ENCODE assay signal across 19 cellular contexts in genomic region chr22:50227588-50228215, GRCh38. TPM values are rescaled to one million over a fixed set of nuclear protein-coding genes. Genes with fewer than 3 reads are reported as not detected.
DNase-seq lines count a peak whose midpoint lies in the region; ATAC-seq, FAIRE-seq and TF ChIP-seq lines count a peak whose summit lies in the region.
"Had no signal": no experiment of that assay in that cellular context is flagged by ENCODE, and none has a peak within 500 bp of the region (broad histone marks: within the 10 kb centered on the region; RNA-seq: fewer than 3 reads in every experiment).

No MANE protein-coding gene starts in this region.

- ATAC-seq in right cardiac atrium (no peak), heart right ventricle (no peak), K562 (no peak), lower lobe of right lung (no peak), HG02852 (IDR thresholded peaks at IDR 0.05; ENCODE audit: unreplicated experiment) (no peak)

- H3K9me3 ChIP-seq in right cardiac atrium (ENCODE audit: control insufficient read depth, low read length) (no peaks in the 10 kb centered on the region), heart right ventricle (no peaks in the 10 kb centered on the region), K562 (replicated peaks; ENCODE audit: control insufficient read depth, insufficient read depth, low read depth, low read length) (no peaks in the 10 kb centered on the region), lower lobe of right lung (no peaks in the 10 kb centered on the region), MM.1S (replicated peaks; ENCODE audit: insufficient read depth, low read length) (no peaks in the 10 kb centered on the region)
- H3K9me3 ChIP-seq: Caco-2, HAP-1 had no signal

- H3K4me2 ChIP-seq in K562 (ENCODE audit: insufficient read depth, low read length) (no peak overlapping the region), MM.1S (ENCODE audit: low read depth, low read length) (no peak overlapping the region)

- intact Hi-C loops in right cardiac atrium (cut with DNase I): no loop called here
- intact Hi-C loops in heart right ventricle (cut with DNase I): no loop called here
- intact Hi-C loops in K562 (cut with micrococcal nuclease): no loop called here
- intact Hi-C loops in lower lobe of right lung (cut with DNase I): no loop called here
- intact Hi-C loops in activated CD4-positive, alpha-beta memory T cell treated with anti-CD3 and anti-CD28 coated beads for 36 hours (cut with micrococcal nuclease): no loop called here

- H3K4me3 Mint-ChIP-seq in activated CD4-positive, alpha-beta memory T cell treated with anti-CD3 and anti-CD28 coated beads for 36 hours: no peak overlapping the region
- H3K4me3 Mint-ChIP-seq in immature natural killer cell: no peak overlapping the region
- H3K4me3 Mint-ChIP-seq: B cell; CD4-positive, alpha-beta T cell had no signal

- H3K27ac ChIP-seq in right cardiac atrium (ENCODE audit: low read length) (no peak overlapping the region), heart right ventricle (no peak overlapping the region), K562 (ENCODE audit: extremely low read depth, low read depth, low read length) (no peak overlapping the region), lower lobe of right lung (no peak overlapping the region), MM.1S (ENCODE audit: low read length) (no peak overlapping the region)
- H3K27ac ChIP-seq: C4-2B had no signal

- H3K36me3 Mint-ChIP-seq in activated CD4-positive, alpha-beta memory T cell treated with anti-CD3 and anti-CD28 coated beads for 36 hours: peaks cover 9% of the 10 kb centered on the region
- peaks cover 0 to 23% (median 12%) of the 10 kb centered on the region in 3 donors for H3K36me3 Mint-ChIP-seq in immature natural killer cell

- H3K4me3 ChIP-seq in right cardiac atrium (ENCODE audit: low read length) (no peak overlapping the region), heart right ventricle (no peak overlapping the region), K562 (no peak overlapping the region), lower lobe of right lung (no peak overlapping the region), MM.1S (ENCODE audit: low read length) (no peak overlapping the region)
- H3K4me3 ChIP-seq: HAP-1 had no signal

- FAIRE-seq in K562 (lab: Jason Lieb, UNC): no peak
- FAIRE-seq: D721Med, G401.6, GM12891, GM19239, H1 had no signal

- in situ Hi-C loops in K562 (cut with MboI): no loop called here

- H3K4me1 Mint-ChIP-seq in activated CD4-positive, alpha-beta memory T cell treated with anti-CD3 and anti-CD28 coated beads for 36 hours (ENCODE audit: low read depth): no peaks in the 10 kb centered on the region
- peaks cover 0 to 2% of the 10 kb centered on the region in 2 donors for H3K4me1 Mint-ChIP-seq in immature natural killer cell
- H3K4me1 Mint-ChIP-seq: B cell had no signal

- peaks cover 0 to 96% (median 17%) of the 10 kb centered on the region in 9 donors for H3K36me3 ChIP-seq in heart right ventricle
- peaks cover 33% of the 10 kb centered on the region; the same call in 2 of the 3 replicates for H3K36me3 ChIP-seq in K562 (ENCODE audit: control insufficient read depth, insufficient read depth, low read length)
- H3K36me3 ChIP-seq in lower lobe of right lung: peaks cover 90% of the 10 kb centered on the region
- H3K36me3 ChIP-seq in MM.1S (replicated peaks; ENCODE audit: insufficient read depth, low read length): no peaks in the 10 kb centered on the region

- no peaks in the 10 kb centered on the region for H3K9me1 ChIP-seq in K562 (ENCODE audit: control insufficient read depth, insufficient read depth, low read length)

- 91% methylated on average over 25 of the region's 25 CpGs for WGBS in right cardiac atrium
- WGBS in heart right ventricle, 2 donors: 94 to 96% methylated on average over 25 of the region's 25 CpGs
- 90% methylated on average over 14 of the region's 25 CpGs for WGBS in K562 (ENCODE audit: insufficient coverage, low coverage, missing lambda C conversion rate)

- H3K27me3 Mint-ChIP-seq in activated CD4-positive, alpha-beta memory T cell treated with anti-CD3 and anti-CD28 coated beads for 36 hours: no peaks in the 10 kb centered on the region
- peaks cover 0 to 7% (median 0%) of the 10 kb centered on the region in 3 donors for H3K27me3 Mint-ChIP-seq in immature natural killer cell (ENCODE audit: low read depth in 3 of 3)
- H3K27me3 Mint-ChIP-seq: B cell; CD4-positive, alpha-beta T cell had no signal

- H4K20me1 ChIP-seq in K562 (replicated peaks; ENCODE audit: control insufficient read depth, insufficient read depth, low read length): no peaks in the 10 kb centered on the region
- no peaks in the 10 kb centered on the region for H4K20me1 ChIP-seq in MM.1S (ENCODE audit: insufficient read depth, low read length)

- TF ChIP-seq RAD21 in K562 (CRISPR knock-in tag; conservative IDR thresholded peaks at IDR 0.05 in 1 of 2, IDR thresholded peaks at IDR 0.05 in 1 of 2): no peak

- H3K79me2 ChIP-seq in K562 (ENCODE audit: control insufficient read depth, insufficient read depth, low read length): no peaks in the 10 kb centered on the region
- H3K79me2 ChIP-seq in MM.1S (ENCODE audit: low read length): 0 out of 2 replicates have a peak, but pooled peaks cover 5% of the 10 kb centered on the region

- H3F3A ChIP-seq in MM.1S (ENCODE audit: insufficient read depth, low read length): no peaks in the 10 kb centered on the region

- no peaks in the 10 kb centered on the region for H3K4me1 ChIP-seq in right cardiac atrium (ENCODE audit: control insufficient read depth, insufficient read depth, low read length)
- H3K4me1 ChIP-seq in heart right ventricle: no peaks in the 10 kb centered on the region
- H3K4me1 ChIP-seq in K562 (replicated peaks in 1 of 2; ENCODE audit: control insufficient read depth in 2 of 2, insufficient read depth in 2 of 2, low read length in 2 of 2): peaks cover 0 to 12% of the 10 kb centered on the region in 2 experiments; a peak in 2 of 5 replicates
- no peaks in the 10 kb centered on the region for H3K4me1 ChIP-seq in lower lobe of right lung
- H3K4me1 ChIP-seq in MM.1S (ENCODE audit: low read length): no peaks in the 10 kb centered on the region
- H3K4me1 ChIP-seq: Caco-2, HAP-1 had no signal

- no peak for TF ChIP-seq EP300 in K562 (IDR thresholded peaks at IDR 0.05; ENCODE audit: low read length)

- TF ChIP-seq CTCF in heart right ventricle (IDR thresholded peaks at IDR 0.05) (no peak), K562 (IDR thresholded peaks at IDR 0.05 in 2 of 3, conservative IDR thresholded peaks at IDR 0.05 in 1 of 3; ENCODE audit: insufficient read depth in 2 of 3, low read depth in 1 of 3, low read length in 3 of 3) (no peak), lower lobe of right lung (IDR thresholded peaks at IDR 0.05) (no peak), MM.1S (IDR thresholded peaks at IDR 0.05; ENCODE audit: low read length) (no peak)

- POLR2A ChIA-PET in K562 (lab: Yijun Ruan, JAX): interaction anchor here (0.8 to 1.2 kb wide), 4 partner anchors 10 to 23 kb away, joined by 3 to 4 read pairs (median 3); no protein-coding TSS in a partner anchor
- POLR2A ChIA-PET in activated CD4-positive, alpha-beta memory T cell treated with anti-CD3 and anti-CD28 coated beads for 36 hours (lab: Charles Lee): no interaction called here

- no peaks in the 10 kb centered on the region for H3K9me2 ChIP-seq in MM.1S (replicated peaks; ENCODE audit: insufficient read depth, low read length)

- no peak for TF ChIP-seq POLR2A in K562 (conservative IDR thresholded peaks at IDR 0.05)

- CTCF ChIA-PET in K562 (lab: Yijun Ruan, JAX; ENCODE audit: low intra/inter-chr PET ratio): interaction anchor here (0.5 kb wide), 1 partner anchor 211 kb away, joined by 3 read pairs; no protein-coding TSS in a partner anchor
- CTCF ChIA-PET in activated CD4-positive, alpha-beta memory T cell treated with anti-CD3 and anti-CD28 coated beads for 36 hours (lab: Charles Lee): interaction anchor here (0.7 to 1.2 kb wide), 2 partner anchors 9 to 15 kb away, joined by 3 read pairs; no protein-coding TSS in a partner anchor

- peak in 2 of 3 donors; percentile 46 for DNase-seq in right cardiac atrium
- DNase-seq in heart right ventricle: no peak
- no peak for DNase-seq in K562 (ENCODE audit: extremely low read depth in 1 of 4, low spot score in 3 of 4)
- peak; percentile 38 for DNase-seq in lower lobe of right lung
- no peak for DNase-seq in MM.1S
- no peak for DNase-seq in activated CD4-positive, alpha-beta memory T cell treated with anti-CD3 and anti-CD28 coated beads for 36 hours
- no peak for DNase-seq in immature natural killer cell
- DNase-seq: 8988T; Caco-2; CD4-positive, alpha-beta T cell had no signal

- BruUV-seq in K562 (replicated peaks; lab: Mats Ljungman, UMichigan): no TSS peak

- H3K9me3 Mint-ChIP-seq in activated CD4-positive, alpha-beta memory T cell treated with anti-CD3 and anti-CD28 coated beads for 36 hours: no peaks in the 10 kb centered on the region
- no peaks in the 10 kb centered on the region for H3K9me3 Mint-ChIP-seq in immature natural killer cell
- H3K9me3 Mint-ChIP-seq: CD4-positive, alpha-beta T cell had no signal

- no peak overlapping the region for H2AFZ ChIP-seq in K562 (ENCODE audit: low read depth, low read length)
- no peak overlapping the region for H2AFZ ChIP-seq in MM.1S (ENCODE audit: low read length)

- no peak overlapping the region for H3K9ac ChIP-seq in K562 (ENCODE audit: insufficient read depth in 1 of 2, low read depth in 2 of 2, low read length in 2 of 2)
- no peak overlapping the region for H3K9ac ChIP-seq in MM.1S (ENCODE audit: low read length)

- H3K27me3 ChIP-seq in right cardiac atrium (ENCODE audit: control insufficient read depth, insufficient read depth) (no peaks in the 10 kb centered on the region), heart right ventricle (no peaks in the 10 kb centered on the region), K562 (ENCODE audit: control insufficient read depth in 2 of 2, insufficient read depth in 2 of 2, low read length in 2 of 2) (no peaks in the 10 kb centered on the region), lower lobe of right lung (ENCODE audit: low read depth) (no peaks in the 10 kb centered on the region), MM.1S (replicated peaks; ENCODE audit: insufficient read depth, low read length) (no peaks in the 10 kb centered on the region)

- H3K27ac Mint-ChIP-seq in activated CD4-positive, alpha-beta memory T cell treated with anti-CD3 and anti-CD28 coated beads for 36 hours: no peak overlapping the region
- no peak overlapping the region for H3K27ac Mint-ChIP-seq in immature natural killer cell
- H3K27ac Mint-ChIP-seq: B cell; CD4-positive, alpha-beta T cell had no signal

RNA-seq across cellular contexts. Expression of gene TUBGCP6, which starts 17.1 kb away (rescaled TPM):
- 10 to 100 TPM; 20.6 to 22.8 (median 22.6) TPM for total RNA-seq in right cardiac atrium
- 20.4 TPM for polyA plus RNA-seq in right cardiac atrium
- total RNA-seq in heart right ventricle: 10 to 100 TPM; 15.5 to 23.3 (median 18.5) TPM
- polyA plus RNA-seq in heart right ventricle: 10 to 100 TPM; 14.2 to 40.7 TPM
- total RNA-seq in K562 (2011; cell fraction: chromatin; rRNA removed; ENCODE audit: low replicate concordance): 86.7 and 211 TPM in 2 replicates
- 112 and 120 TPM in 2 replicates for total RNA-seq in K562 (2011; cell fraction: nucleolus; rRNA removed)
- total RNA-seq in K562 (2011; cell fraction: nucleoplasm; rRNA removed): 93.7 and 97.5 TPM in 2 replicates
- total RNA-seq in K562 (2014; rRNA removed): 23.2 and 25.1 TPM in 2 replicates
- total RNA-seq in K562 (2014; rRNA removed; fragmentation: Illumina TruSeq; extraction: Trizol): 4.1 and 6.0 TPM in 2 replicates
- total RNA-seq in K562 (2015; rRNA removed; fragmentation: Illumina TruSeq; extraction: Trizol): 9.7 and 10.3 TPM in 2 replicates
- 31.1 and 33.0 TPM in 2 replicates for total RNA-seq in K562 (2021)
- polyA plus RNA-seq in K562 (2011; rRNA removed): 10.1 and 17.7 TPM in 2 replicates
- polyA plus RNA-seq in K562 (2011; cell fraction: cytosol; rRNA removed): 9.3 and 11.7 TPM in 2 replicates
- polyA plus RNA-seq in K562 (2011; cell fraction: nucleus; rRNA removed): 166 and 249 TPM in 2 replicates
- 20.0 and 26.5 TPM in 2 replicates for polyA plus RNA-seq in K562 (2012)
- polyA plus RNA-seq in K562 (2014; fragmentation: Illumina TruSeq; extraction: Trizol): 9.3 and 15.1 TPM in 2 replicates
- polyA plus RNA-seq in K562 (2014; fragmentation: Nextera tagmentation; extraction: Ambion mirVana): 1 to 10 TPM in 1 of 2 experiments, under 1 TPM in 1; 0.76 to 1.2 TPM
- polyA plus RNA-seq in K562 (2014; rRNA removed): 26.8 and 29.9 TPM in 2 replicates
- 6.7 and 8.2 TPM in 2 replicates for polyA minus RNA-seq in K562 (2011; rRNA and poly(A)+ RNA removed)
- 13.2 and 14.6 TPM in 2 replicates for polyA minus RNA-seq in K562 (2011; cell fraction: cytosol; rRNA and poly(A)+ RNA removed)
- polyA minus RNA-seq in K562 (2011; cell fraction: nucleus; rRNA and poly(A)+ RNA removed): 31.4 and 35.8 TPM in 2 replicates
- 48.5 TPM for total RNA-seq in lower lobe of right lung
- 10 to 100 TPM; 41.4 to 43.8 TPM for total RNA-seq in activated CD4-positive, alpha-beta memory T cell treated with anti-CD3 and anti-CD28 coated beads for 36 hours
- polyA plus RNA-seq in immature natural killer cell: 10 to 100 TPM in 2 of 3 donors, 1 to 10 TPM in 1; 5.2 to 18.0 (median 12.4) TPM

RNA-seq across cellular contexts. Expression of gene HDAC10, which starts 23.4 kb away (rescaled TPM):
- total RNA-seq in right cardiac atrium (10 to 100 TPM in 2 of 4 donors, 1 to 10 TPM in 2; 8.7 to 13.5 (median 11.6) TPM), heart right ventricle (10 to 100 TPM in 6 of 10 donors, 1 to 10 TPM in 4; 7.1 to 16.7 (median 10.3) TPM), K562 (2014; rRNA removed) (16.4 and 21.4 TPM in 2 replicates), K562 (2014; rRNA removed; fragmentation: Illumina TruSeq; extraction: Trizol) (1.2 and 2.1 TPM in 2 replicates), K562 (2015; rRNA removed; fragmentation: Illumina TruSeq; extraction: Trizol) (7.0 and 10.9 TPM in 2 replicates), K562 (2021) (37.3 and 44.2 TPM in 2 replicates), lower lobe of right lung (47.9 TPM)
- polyA plus RNA-seq in right cardiac atrium (11.6 TPM), heart right ventricle (10 to 100 TPM in 1 of 2 donors, 1 to 10 TPM in 1; 7.9 to 20.3 TPM), K562 (2011; rRNA removed) (6.5 and 18.6 TPM in 2 replicates), K562 (2014; fragmentation: Illumina TruSeq; extraction: Trizol) (6.3 and 14.4 TPM in 2 replicates), K562 (2014; fragmentation: Nextera tagmentation; extraction: Ambion mirVana) (under 1 TPM; 0.10 to 0.23 TPM), K562 (2014; rRNA removed) (29.0 and 35.7 TPM in 2 replicates), immature natural killer cell (10 to 100 TPM in 2 of 3 donors, 1 to 10 TPM in 1; 10.0 to 13.4 (median 11.2) TPM)
- 57.0 and 254 TPM in 2 replicates for total RNA-seq in K562 (2011; cell fraction: chromatin; rRNA removed; ENCODE audit: low replicate concordance)
- 188 and 225 TPM in 2 replicates for total RNA-seq in K562 (2011; cell fraction: nucleolus; rRNA removed)
- 102 and 109 TPM in 2 replicates for total RNA-seq in K562 (2011; cell fraction: nucleoplasm; rRNA removed)
- 4.8 and 5.9 TPM in 2 replicates for polyA plus RNA-seq in K562 (2011; cell fraction: cytosol; rRNA removed)
- polyA plus RNA-seq in K562 (2011; cell fraction: nucleus; rRNA removed): 164 and 214 TPM in 2 replicates
- 34.6 and 75.5 TPM in 2 replicates for polyA plus RNA-seq in K562 (2012)
- polyA minus RNA-seq in K562 (2011; rRNA and poly(A)+ RNA removed): 4.3 and 5.1 TPM in 2 replicates
- polyA minus RNA-seq in K562 (2011; cell fraction: cytosol; rRNA and poly(A)+ RNA removed): 6.0 and 17.9 TPM in 2 replicates
- polyA minus RNA-seq in K562 (2011; cell fraction: nucleus; rRNA and poly(A)+ RNA removed): 43.8 and 48.3 TPM in 2 replicates
- 10 to 100 TPM; 46.1 to 47.6 TPM for total RNA-seq in activated CD4-positive, alpha-beta memory T cell treated with anti-CD3 and anti-CD28 coated beads for 36 hours

RNA-seq across cellular contexts. Expression of gene SELENOO, which starts 26.9 kb away (rescaled TPM):
- total RNA-seq in right cardiac atrium (10 to 100 TPM; 14.6 to 16.3 (median 15.3) TPM), heart right ventricle (10 to 100 TPM in 9 of 10 donors, 1 to 10 TPM in 1; 9.6 to 24.6 (median 11.9) TPM), K562 (2014; rRNA removed) (23.5 and 30.4 TPM in 2 replicates), K562 (2014; rRNA removed; fragmentation: Illumina TruSeq; extraction: Trizol) (0.93 and 1.8 TPM in 2 replicates), K562 (2015; rRNA removed; fragmentation: Illumina TruSeq; extraction: Trizol) (8.3 and 9.2 TPM in 2 replicates), K562 (2021) (22.6 and 24.4 TPM in 2 replicates), lower lobe of right lung (18.7 TPM)
- polyA plus RNA-seq in right cardiac atrium (17.1 TPM), heart right ventricle (10 to 100 TPM; 22.6 to 29.8 TPM), K562 (2011; rRNA removed) (9.7 and 14.9 TPM in 2 replicates), K562 (2014; fragmentation: Illumina TruSeq; extraction: Trizol) (2.2 and 11.6 TPM in 2 replicates), K562 (2014; fragmentation: Nextera tagmentation; extraction: Ambion mirVana) (under 1 TPM; 0.37 to 0.84 TPM), K562 (2014; rRNA removed) (24.3 and 24.9 TPM in 2 replicates), immature natural killer cell (1 to 10 TPM; 2.6 to 5.7 (median 3.6) TPM)
- total RNA-seq in K562 (2011; cell fraction: chromatin; rRNA removed; ENCODE audit: low replicate concordance): 12.6 and 38.1 TPM in 2 replicates
- total RNA-seq in K562 (2011; cell fraction: nucleolus; rRNA removed): 37.1 and 42.4 TPM in 2 replicates
- total RNA-seq in K562 (2011; cell fraction: nucleoplasm; rRNA removed): 17.2 and 22.2 TPM in 2 replicates
- polyA plus RNA-seq in K562 (2011; cell fraction: cytosol; rRNA removed): 19.8 and 41.1 TPM in 2 replicates
- polyA plus RNA-seq in K562 (2011; cell fraction: nucleus; rRNA removed): 43.7 and 74.3 TPM in 2 replicates
- 15.4 and 21.7 TPM in 2 replicates for polyA plus RNA-seq in K562 (2012)
- 3.3 and 5.5 TPM in 2 replicates for polyA minus RNA-seq in K562 (2011; rRNA and poly(A)+ RNA removed)
- 8.8 and 11.2 TPM in 2 replicates for polyA minus RNA-seq in K562 (2011; cell fraction: cytosol; rRNA and poly(A)+ RNA removed)
- polyA minus RNA-seq in K562 (2011; cell fraction: nucleus; rRNA and poly(A)+ RNA removed): 7.8 TPM in 2 replicates
- total RNA-seq in activated CD4-positive, alpha-beta memory T cell treated with anti-CD3 and anti-CD28 coated beads for 36 hours: 10 to 100 TPM; 18.8 to 19.7 TPM

RNA-seq across cellular contexts. Expression of gene MAPK12, which starts 33.8 kb away (rescaled TPM):
- total RNA-seq in right cardiac atrium (10 to 100 TPM; 10.5 to 14.8 (median 11.2) TPM), heart right ventricle (10 to 100 TPM; 10.6 to 21.9 (median 16.1) TPM), K562 (2014; rRNA removed) (45.2 and 45.5 TPM in 2 replicates), K562 (2014; rRNA removed; fragmentation: Illumina TruSeq; extraction: Trizol) (5.7 and 11.1 TPM in 2 replicates), K562 (2015; rRNA removed; fragmentation: Illumina TruSeq; extraction: Trizol) (32.9 and 33.8 TPM in 2 replicates), K562 (2021) (68.4 and 69.1 TPM in 2 replicates), lower lobe of right lung (11.9 TPM)
- polyA plus RNA-seq in right cardiac atrium (15.2 TPM), heart right ventricle (10 to 100 TPM; 14.8 to 23.0 TPM), K562 (2011; rRNA removed) (30.6 and 45.2 TPM in 2 replicates), K562 (2014; fragmentation: Illumina TruSeq; extraction: Trizol) (32.8 and 35.5 TPM in 2 replicates), K562 (2014; fragmentation: Nextera tagmentation; extraction: Ambion mirVana) (1 to 10 TPM in 1 of 2 experiments, under 1 TPM in 1; 0.79 to 4.0 TPM), K562 (2014; rRNA removed) (69.4 and 71.5 TPM in 2 replicates), immature natural killer cell (under 1 TPM in 2 of 3 donors, not detected in 1; 0.13 to 0.31 TPM)
- 112 and 304 TPM in 2 replicates for total RNA-seq in K562 (2011; cell fraction: chromatin; rRNA removed; ENCODE audit: low replicate concordance)
- total RNA-seq in K562 (2011; cell fraction: nucleolus; rRNA removed): 207 and 279 TPM in 2 replicates
- total RNA-seq in K562 (2011; cell fraction: nucleoplasm; rRNA removed): 136 and 144 TPM in 2 replicates
- 35.5 and 49.4 TPM in 2 replicates for polyA plus RNA-seq in K562 (2011; cell fraction: cytosol; rRNA removed)
- polyA plus RNA-seq in K562 (2011; cell fraction: nucleus; rRNA removed): 285 and 430 TPM in 2 replicates
- 38.8 and 60.9 TPM in 2 replicates for polyA plus RNA-seq in K562 (2012)
- 12.0 and 15.0 TPM in 2 replicates for polyA minus RNA-seq in K562 (2011; rRNA and poly(A)+ RNA removed)
- 18.3 and 22.3 TPM in 2 replicates for polyA minus RNA-seq in K562 (2011; cell fraction: cytosol; rRNA and poly(A)+ RNA removed)
- 61.0 and 65.0 TPM in 2 replicates for polyA minus RNA-seq in K562 (2011; cell fraction: nucleus; rRNA and poly(A)+ RNA removed)
- total RNA-seq in activated CD4-positive, alpha-beta memory T cell treated with anti-CD3 and anti-CD28 coated beads for 36 hours: 1 to 10 TPM; 9.1 to 9.7 TPM

RNA-seq across cellular contexts. Expression of gene TRABD, which starts 42.0 kb away (rescaled TPM):
- total RNA-seq in right cardiac atrium (10 to 100 TPM; 16.7 to 23.2 (median 20.7) TPM), heart right ventricle (10 to 100 TPM; 13.6 to 24.9 (median 16.4) TPM), K562 (2014; rRNA removed) (41.2 and 49.8 TPM in 2 replicates), K562 (2014; rRNA removed; fragmentation: Illumina TruSeq; extraction: Trizol) (1.4 and 2.8 TPM in 2 replicates), K562 (2015; rRNA removed; fragmentation: Illumina TruSeq; extraction: Trizol) (14.0 and 14.7 TPM in 2 replicates), K562 (2021) (55.3 and 59.3 TPM in 2 replicates), lower lobe of right lung (43.7 TPM)
- polyA plus RNA-seq in right cardiac atrium (25.5 TPM), heart right ventricle (10 to 100 TPM; 31.6 to 40.8 TPM), K562 (2011; rRNA removed) (24.3 and 35.9 TPM in 2 replicates), K562 (2014; fragmentation: Illumina TruSeq; extraction: Trizol) (7.7 and 20.3 TPM in 2 replicates), K562 (2014; fragmentation: Nextera tagmentation; extraction: Ambion mirVana) (under 1 TPM; 0.08 to 0.59 TPM), K562 (2014; rRNA removed) (62.0 and 62.9 TPM in 2 replicates), immature natural killer cell (10 to 100 TPM; 33.2 to 63.5 (median 35.3) TPM)
- total RNA-seq in K562 (2011; cell fraction: chromatin; rRNA removed; ENCODE audit: low replicate concordance): 44.8 and 168 TPM in 2 replicates
- total RNA-seq in K562 (2011; cell fraction: nucleolus; rRNA removed): 130 and 141 TPM in 2 replicates
- 69.2 and 70.6 TPM in 2 replicates for total RNA-seq in K562 (2011; cell fraction: nucleoplasm; rRNA removed)
- polyA plus RNA-seq in K562 (2011; cell fraction: cytosol; rRNA removed): 27.7 and 49.1 TPM in 2 replicates
- polyA plus RNA-seq in K562 (2011; cell fraction: nucleus; rRNA removed): 268 and 323 TPM in 2 replicates
- 38.7 and 63.6 TPM in 2 replicates for polyA plus RNA-seq in K562 (2012)
- polyA minus RNA-seq in K562 (2011; rRNA and poly(A)+ RNA removed): 4.1 and 8.2 TPM in 2 replicates
- 15.3 and 18.4 TPM in 2 replicates for polyA minus RNA-seq in K562 (2011; cell fraction: cytosol; rRNA and poly(A)+ RNA removed)
- 21.8 and 25.8 TPM in 2 replicates for polyA minus RNA-seq in K562 (2011; cell fraction: nucleus; rRNA and poly(A)+ RNA removed)
- total RNA-seq in activated CD4-positive, alpha-beta memory T cell treated with anti-CD3 and anti-CD28 coated beads for 36 hours: 10 to 100 TPM; 88.6 to 89.2 TPM

Comparison
In these comparisons a context has a peak if more than half of its experiments do, and no peak if none do; other contexts are left out.
1. DNase-seq: peak in right cardiac atrium (2 of 3) and lower lobe of right lung (single experiment); none in heart right ventricle (0 of 2), K562 (0 of 4), MM.1S (single experiment), activated CD4-positive, alpha-beta memory T cell treated with anti-CD3 and anti-CD28 coated beads for 36 hours (single experiment) and immature natural killer cell (0 of 3).